Comparison of ENCODE assay signal across 8 cellular contexts in genomic region chr5:150780180-150780692, GRCh38. TPM values are rescaled to one million over a fixed set of nuclear protein-coding genes. Genes with fewer than 3 reads are reported as not detected.
DNase-seq lines count a peak whose midpoint lies in the region; ATAC-seq and TF ChIP-seq lines count a peak whose summit lies in the region.

No MANE protein-coding gene starts in this region.

- no peak overlapping the region for H2AFZ ChIP-seq in mesenchymal stem cell (ENCODE audit: low read depth, low read length)

- peaks cover 7% of the 10 kb centered on the region for H3K79me1 ChIP-seq in mesenchymal stem cell (replicated peaks; ENCODE audit: low read length, poor library complexity, severe bottlenecking)

- H2BK120ac ChIP-seq in mesenchymal stem cell (ENCODE audit: low read depth, low read length), result peak overlapping the region; percentile 74

- peak overlapping the region in 1 of 2 experiments; percentile 76 for H3K14ac ChIP-seq in mesenchymal stem cell (ENCODE audit: low read length in 2 of 2)

- no peaks in the 10 kb centered on the region for H3K9me3 ChIP-seq in mesenchymal stem cell (ENCODE audit: control insufficient read depth, low read length)

- DNase-seq in GM10266 (ENCODE audit: extremely low spot score) (peak; percentile 72), astrocyte of the hippocampus (ENCODE audit: low read depth, low spot score) (peak; percentile 15), mesenchymal stem cell (peak; percentile 96), medulla oblongata (ENCODE audit: extremely low spot score) (no peak), NCI-H345 treated with DMSO at 0.1 percent for 48 hours (lab: John Stamatoyannopoulos, UW; ENCODE audit: unreplicated experiment) (no peak), NCI-H2196 (lab: John Stamatoyannopoulos, UW; ENCODE audit: unreplicated experiment) (no peak)
- DNase-seq in Jurkat, Clone E6-1 (ENCODE audit: low read depth, low spot score), result peak; percentile 88

- peak overlapping the region; percentile 86 to 88 for H3K18ac ChIP-seq in mesenchymal stem cell (ENCODE audit: low read depth in 1 of 2, low read length in 2 of 2)

- no peak overlapping the region for H2BK15ac ChIP-seq in mesenchymal stem cell (ENCODE audit: low read depth, poor library complexity, severe bottlenecking)

- no peak for TF ChIP-seq CTCF in GM10266 (IDR thresholded peaks at IDR 0.05; ENCODE audit: control insufficient read depth, insufficient read depth, low read depth, missing control alignments)

- H3K23ac ChIP-seq in mesenchymal stem cell (ENCODE audit: low read length in 2 of 2), result no peak overlapping the region

- H3K4me1 ChIP-seq in mesenchymal stem cell (ENCODE audit: control insufficient read depth, insufficient read depth, low read depth, low read length), result peaks cover 28% of the 10 kb centered on the region

- H3K27me3 ChIP-seq in mesenchymal stem cell (ENCODE audit: control insufficient read depth in 1 of 2, insufficient read depth in 1 of 2, low read length in 2 of 2), result no peaks in the 10 kb centered on the region

- peak overlapping the region; percentile 17 for H3K27ac ChIP-seq in mesenchymal stem cell (ENCODE audit: low read length, poor library complexity, severe bottlenecking)

- ATAC-seq in GM21529 (IDR thresholded peaks at IDR 0.05; ENCODE audit: unreplicated experiment), result peak; percentile 58

- H2BK5ac ChIP-seq in mesenchymal stem cell (ENCODE audit: low read depth, low read length, poor library complexity, severe bottlenecking), result no peak overlapping the region

- WGBS in mesenchymal stem cell, result 9% methylated on average over 6 of the region's 6 CpGs

- H3K4me3 ChIP-seq in Jurkat, Clone E6-1 (ENCODE audit: low read length), result peak overlapping the region; percentile 69
- peak overlapping the region in 1 of 2 experiments; percentile 95 for H3K4me3 ChIP-seq in mesenchymal stem cell (ENCODE audit: insufficient read depth in 1 of 2, low read depth in 1 of 2, low read length in 2 of 2)

- H3K9ac ChIP-seq in mesenchymal stem cell (ENCODE audit: low read length), result peak overlapping the region; percentile 96

- peak overlapping the region; percentile 80 for H4K91ac ChIP-seq in mesenchymal stem cell (ENCODE audit: low read length)

- peak overlapping the region; percentile 64 to 78 for H2BK12ac ChIP-seq in mesenchymal stem cell (ENCODE audit: low read length in 2 of 2)

- H3K36me3 ChIP-seq in mesenchymal stem cell (ENCODE audit: control insufficient read depth in 1 of 2, insufficient read depth in 2 of 2, low read depth in 1 of 2, low read length in 2 of 2), result peaks cover 0 to 32% of the 10 kb centered on the region in 2 experiments

- peak overlapping the region; percentile 86 for H3K4me2 ChIP-seq in mesenchymal stem cell (ENCODE audit: low read length, poor library complexity, severe bottlenecking)

- peak overlapping the region; percentile 77 to 83 for H3K4ac ChIP-seq in mesenchymal stem cell (ENCODE audit: low read depth in 1 of 2, low read length in 2 of 2)

- H2AK5ac ChIP-seq in mesenchymal stem cell (ENCODE audit: low read length, severe bottlenecking), result peak overlapping the region; percentile 38

- peak overlapping the region; percentile 70 for H4K8ac ChIP-seq in mesenchymal stem cell (ENCODE audit: low read length)

RNA-seq across cellular contexts. Expression of gene SMIM3, which starts 1.7 kb away (rescaled TPM):
- 14.1 TPM for polyA plus RNA-seq in Jurkat, Clone E6-1 (2012; ENCODE audit: insufficient read depth, insufficient read length)
- polyA plus RNA-seq in mesenchymal stem cell (2013, experiment 1 of 2), result 106 TPM
- polyA plus RNA-seq in mesenchymal stem cell (2013, experiment 2 of 2), result 108 TPM

RNA-seq across cellular contexts. Expression of gene DCTN4, which starts 21.4 kb away (rescaled TPM):
- 25.7 TPM for polyA plus RNA-seq in Jurkat, Clone E6-1 (2012; ENCODE audit: insufficient read depth, insufficient read length)
- polyA plus RNA-seq in mesenchymal stem cell (2013, experiment 1 of 2), result 29.3 TPM
- polyA plus RNA-seq in mesenchymal stem cell (2013, experiment 2 of 2), result 29.6 TPM

Comparison
In these comparisons a context has a peak if more than half of its experiments do, and no peak if none do; other contexts are left out.
1. DNase-seq: peak in GM10266 (single experiment), Jurkat, Clone E6-1 (single experiment), astrocyte of the hippocampus (single experiment) and mesenchymal stem cell (single experiment); none in medulla oblongata (single experiment), NCI-H345 treated with DMSO at 0.1 percent for 48 hours (single experiment) and NCI-H2196 (single experiment).